Comparison of ENCODE assay signal across 17 cellular contexts in genomic region chr11:126538071-126538470, GRCh38.
"Had no signal": no experiment of that assay in that cellular context is flagged by ENCODE, and none has a peak within 500 bp of the region (broad histone marks: within the 10 kb centered on the region; RNA-seq: fewer than 3 reads in every experiment).

No MANE protein-coding gene starts in this region.

- H3K36me3 Mint-ChIP-seq: mesothelial cell of epicardium had no signal

- H3K4me3 Mint-ChIP-seq: activated T-helper 17 cell treated with anti-CD3 and anti-CD28 coated beads, Interleukin-2, amount 50 U/mL, for 72 hours; mesothelial cell of epicardium; nephron progenitor cell had no signal

- ATAC-seq: activated CD4-positive, CD25-positive, alpha-beta regulatory T cell treated with anti-CD3 and anti-CD28 coated beads, Interleukin-2, amount 50 U/mL, for 24 hours; activated T-helper 17 cell treated with anti-CD3 and anti-CD28 coated beads, Interleukin-2, amount 50 U/mL, for 72 hours; heart right ventricle; left cardiac atrium; psoas muscle; right lobe of liver; stimulated activated naive CD8-positive, alpha-beta T cell treated with anti-CD3 and anti-CD28 coated beads, Interleukin-15, Interleukin-2, amounts not matched to agents 100 U/mL and 50 U/mL, for 24 hours had no signal

- DNase-seq: activated naive CD4-positive, alpha-beta T cell treated with Interleukin-2 at 50 U/mL for 16 hours; anterior cingulate cortex; brain microvascular endothelial cell; cortex of kidney; effector CD4-positive, alpha-beta T cell; heart right ventricle; left cardiac atrium; nephron progenitor cell; occipital lobe; psoas muscle; right lobe of liver; stimulated activated naive CD8-positive, alpha-beta T cell treated with anti-CD3 and anti-CD28 coated beads, Interleukin-15, Interleukin-2, amounts not matched to agents 100 U/mL and 50 U/mL, for 24 hours; T-helper 9 cell; trophoblast cell had no signal

- H3K9me3 Mint-ChIP-seq: activated T-helper 17 cell treated with anti-CD3 and anti-CD28 coated beads, Interleukin-2, amount 50 U/mL, for 72 hours; mesothelial cell of epicardium; nephron progenitor cell had no signal

- H3K4me1 Mint-ChIP-seq: activated T-helper 17 cell treated with anti-CD3 and anti-CD28 coated beads, Interleukin-2, amount 50 U/mL, for 72 hours; mesothelial cell of epicardium had no signal

- H3K27ac Mint-ChIP-seq: activated T-helper 17 cell treated with anti-CD3 and anti-CD28 coated beads, Interleukin-2, amount 50 U/mL, for 72 hours; mesothelial cell of epicardium; nephron progenitor cell had no signal
